In genomic region chr6:132458887-132459604, GRCh38 we compare ENCODE assay signal across 1 cellular context.
TF ChIP-seq lines count a peak whose summit lies in the region.

No MANE protein-coding gene starts in this region.

TF ChIP-seq in GM12878, 131 proteins besides CTCF, POLR2A, EP300 and RAD21:
- TF ChIP-seq RELA (IDR thresholded peaks at IDR 0.05; ENCODE audit: borderline replicate concordance, partially characterized antibody) (no peak), NKRF (conservative IDR thresholded peaks at IDR 0.05) (no peak), BHLHE40 (IDR thresholded peaks at IDR 0.05; ENCODE audit: borderline replicate concordance in 1 of 2, low read depth in 2 of 2, low read length in 1 of 2) (peak in 1 of 2 experiments; percentile 23; a peak in 1 of 4 replicates), ZNF687 (IDR thresholded peaks at IDR 0.05) (peak; percentile 33; the same call in 1 of the 2 replicates), HDGF (IDR thresholded peaks at IDR 0.05) (no peak), SPI1 (IDR thresholded peaks at IDR 0.05; ENCODE audit: borderline replicate concordance, insufficient read depth, low read depth, low read length) (peak; percentile 41; the same call in 1 of the 2 replicates)
